In the genomic region with DNA sequence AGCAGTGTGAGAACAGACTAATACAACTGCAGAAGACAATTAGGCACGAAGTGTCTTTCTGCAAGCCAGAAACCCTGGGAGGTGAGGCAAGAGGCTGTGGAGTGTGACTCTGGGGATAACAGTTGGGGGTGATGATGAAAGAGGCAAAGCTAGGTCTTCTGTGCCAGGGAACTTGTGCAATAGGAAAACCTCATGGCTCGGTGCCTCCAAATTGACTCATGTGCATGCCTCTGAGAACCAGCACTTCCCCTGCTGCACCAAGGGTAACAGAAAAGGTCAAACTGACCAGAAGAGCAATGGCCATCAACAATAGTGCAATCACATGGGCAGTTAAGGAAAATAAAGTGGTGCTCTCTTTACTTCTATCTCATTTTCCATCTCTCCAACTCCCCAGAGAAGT, we compare ENCODE assay signal across 10 cellular contexts.
DNase-seq lines count a peak whose midpoint lies in the region; ATAC-seq and TF ChIP-seq lines count a peak whose summit lies in the region.
"Had no signal": no experiment of that assay in that cellular context is flagged by ENCODE, and none has a peak within 500 bp of the region (broad histone marks: within the 10 kb centered on the region; RNA-seq: fewer than 3 reads in every experiment).

No MANE protein-coding gene starts in this region.

- ATAC-seq in HG03439 (IDR thresholded peaks at IDR 0.05; ENCODE audit: unreplicated experiment), result no peak

- CTCF ChIA-PET in AG04449 (lab: Yijun Ruan, JAX), result interaction anchor here (2.3 kb wide), 1 partner anchor 494 kb away, joined by 7 read pairs; no protein-coding TSS in a partner anchor
- CTCF ChIA-PET in GM10248 (lab: Yijun Ruan, JAX), result interaction anchor here (0.8 kb wide), 1 partner anchor 17 kb away, joined by 3 read pairs; no protein-coding TSS in a partner anchor

- no peak for TF ChIP-seq POLR2A in NB4 (IDR thresholded peaks at IDR 0.05; ENCODE audit: extremely low read depth, insufficient read length)

- H3K4me3 ChIP-seq in AG04449 (ENCODE audit: low read depth, low read length), result no peak overlapping the region
- no peak overlapping the region for H3K4me3 ChIP-seq in NB4 (ENCODE audit: low read depth, low read length)

- DNase-seq in AG04449 (ENCODE audit: low read depth, low spot score), result peak; percentile 92
- peak; percentile 99 for DNase-seq in NB4 (ENCODE audit: low read depth)
- DNase-seq in dedifferentiated amniotic fluid mesenchymal stem cell (ENCODE audit: extremely low spot score), result peak; percentile 91
- DNase-seq in lung microvascular endothelial cell (ENCODE audit: low read depth in 2 of 2), result peak; percentile 97 to 98
- no peak for DNase-seq in SW480 (ENCODE audit: low spot score)
- no peak for DNase-seq in DMS79 treated with DMSO at 0.1 percent for 48 hours (lab: John Stamatoyannopoulos, UW)
- no peak for DNase-seq in GM10248 (ENCODE audit: extremely low spot score)
- DNase-seq: CD4-positive, CD25-positive, alpha-beta regulatory T cell; nephron progenitor cell had no signal

- POLR2A ChIA-PET in AG04449 (lab: Yijun Ruan, JAX) (no interaction called here), GM10248 (lab: Yijun Ruan, JAX) (no interaction called here)

- TF ChIP-seq CTCF in AG04449 (IDR thresholded peaks at IDR 0.05; ENCODE audit: insufficient read depth, low read length, missing control alignments), result no peak
- no peak for TF ChIP-seq CTCF in NB4 (IDR thresholded peaks at IDR 0.05; ENCODE audit: low read depth, low read length)
- no peak for TF ChIP-seq CTCF in GM10248 (IDR thresholded peaks at IDR 0.05; ENCODE audit: control extremely low read depth, extremely low read depth, low read depth, missing control alignments)

Comparison
In these comparisons a context has a peak if more than half of its experiments do, and no peak if none do; other contexts are left out.
1. DNase-seq: peak in AG04449 (single experiment), NB4 (single experiment), dedifferentiated amniotic fluid mesenchymal stem cell (single experiment) and lung microvascular endothelial cell (2 of 2); none in SW480 (single experiment), DMS79 treated with DMSO at 0.1 percent for 48 hours (single experiment) and GM10248 (single experiment).